13 cellular contexts compared by ENCODE assay signal in genomic region chr1:193355179-193355578, GRCh38.
DNase-seq lines count a peak whose midpoint lies in the region; ATAC-seq and TF ChIP-seq lines count a peak whose summit lies in the region.
"Had no signal": no experiment of that assay in that cellular context is flagged by ENCODE, and none has a peak within 500 bp of the region (broad histone marks: within the 10 kb centered on the region; RNA-seq: fewer than 3 reads in every experiment).

No MANE protein-coding gene starts in this region.

- H2BK5ac ChIP-seq in IMR-90 (ENCODE audit: low read depth, low read length, poor library complexity, severe bottlenecking) = no peak overlapping the region

- H2BK20ac ChIP-seq in IMR-90 (ENCODE audit: low read depth, low read length) = no peak overlapping the region

- H4K20me1 ChIP-seq in IMR-90 (ENCODE audit: insufficient read depth, low read length) = no peaks in the 10 kb centered on the region

- H3K18ac ChIP-seq in IMR-90 (ENCODE audit: low read depth, low read length) = no peak overlapping the region

- no peak overlapping the region for H2AFZ ChIP-seq in IMR-90 (replicated peaks; ENCODE audit: low read length, poor library complexity)

- CTCF ChIA-PET in IMR-90 (lab: Yijun Ruan, JAX) = no interaction called here

- dilution Hi-C loops in IMR-90 (cut with HindIII; ENCODE audit: low sequenced_read_pairs, unreplicated experiment) = no loop called here

- H3K56ac ChIP-seq in IMR-90 (ENCODE audit: extremely low read depth, insufficient read depth, low read length) = no peak overlapping the region

- no peak for TF ChIP-seq RAD21 in IMR-90 (IDR thresholded peaks at IDR 0.05; ENCODE audit: low read length)

- WGBS in IMR-90 (ENCODE audit: extremely low coverage in 2 of 2, insufficient read length in 1 of 2), 2 experiments = no CpG with 5 or more reads among the region's 2 CpGs

- no peak overlapping the region for H3K4me3 ChIP-seq in IMR-90 (ENCODE audit: insufficient read depth, low read depth, low read length)

- no peak overlapping the region for H3K4ac ChIP-seq in IMR-90 (ENCODE audit: low read depth, low read length)

- H3K4me1 ChIP-seq in IMR-90 (ENCODE audit: control insufficient read depth, insufficient read depth, low read length) (no peaks in the 10 kb centered on the region), foreskin keratinocyte (peaks cover 10% of the 10 kb centered on the region)

- no peak overlapping the region for H2BK15ac ChIP-seq in IMR-90 (ENCODE audit: low read depth, low read length)

- H3K27me3 ChIP-seq in IMR-90 (ENCODE audit: control insufficient read depth, insufficient read depth, low read length) (no peaks in the 10 kb centered on the region), foreskin keratinocyte (no peaks in the 10 kb centered on the region)

- no peak overlapping the region for H4K5ac ChIP-seq in IMR-90 (ENCODE audit: low read depth, low read length)

- in situ Hi-C loops in IMR-90 (cut with MboI; ENCODE audit: low sequenced_read_pairs) = no loop called here

- H2AK5ac ChIP-seq in IMR-90 (ENCODE audit: low read depth, low read length) = no peak overlapping the region

- H3K14ac ChIP-seq in IMR-90 (replicated peaks; ENCODE audit: low read depth, low read length) = no peak overlapping the region

- no peaks in the 10 kb centered on the region for H3K9me1 ChIP-seq in IMR-90 (ENCODE audit: insufficient read depth, low read length)

- H4K8ac ChIP-seq in IMR-90 (ENCODE audit: low read depth in 2 of 2, low read length in 2 of 2) = no peak overlapping the region

- no peak overlapping the region for H4K91ac ChIP-seq in IMR-90 (ENCODE audit: insufficient read depth, low read depth, low read length)

- H3K23ac ChIP-seq in IMR-90 (ENCODE audit: low read depth, low read length) = no peak overlapping the region

- intact Hi-C loops in IMR-90 (cut with micrococcal nuclease) = no loop called here

- peak; percentile 25 for DNase-seq in COLO668 (lab: John Stamatoyannopoulos, UW; ENCODE audit: unreplicated experiment)
- peak; percentile 51 for DNase-seq in IMR-90
- DNase-seq in foreskin keratinocyte = peak in 1 of 2 donors; percentile 41
- no peak for DNase-seq in CD1c-positive myeloid dendritic cell (ENCODE audit: extremely low spot score)
- DNase-seq in NCI-H2081 treated with DMSO at 0.1 percent for 48 hours (lab: John Stamatoyannopoulos, UW) = no peak
- DNase-seq in DMS79 treated with DMSO at 0.1 percent for 48 hours (lab: John Stamatoyannopoulos, UW) = no peak
- DNase-seq: H9, left cardiac atrium, NCI-H526, occipital lobe, T1000 had no signal

- H3K27ac ChIP-seq in IMR-90 (ENCODE audit: insufficient read depth, low read length) (no peak overlapping the region), foreskin keratinocyte (no peak overlapping the region)

- no peaks in the 10 kb centered on the region for H3K79me1 ChIP-seq in IMR-90 (ENCODE audit: low read depth in 1 of 2, low read length in 2 of 2)

- POLR2A ChIA-PET in IMR-90 (lab: Charles Lee; ENCODE audit: unreplicated experiment) = no interaction called here

- TF ChIP-seq POLR2A in IMR-90 (IDR thresholded peaks at IDR 0.05; ENCODE audit: low read depth, low read length) = no peak

- BruUV-seq in IMR-90 (replicated peaks; lab: Mats Ljungman, UMichigan) = no TSS peak

- no peak overlapping the region for H2BK120ac ChIP-seq in IMR-90 (ENCODE audit: low read depth, low read length)

- H3K36me3 ChIP-seq in IMR-90 (ENCODE audit: control insufficient read depth, insufficient read depth, low read length) = no peaks in the 10 kb centered on the region

- ATAC-seq in IMR-90 (ENCODE audit: low read depth) = no peak; the same call in 1 of the 2 replicates
- no peak; the same call in 2 of the 3 replicates for ATAC-seq in SK-N-SH treated with all-trans-retinoic acid at 6 μM for 48 hours
- ATAC-seq in foreskin keratinocyte = peak; percentile 58
- ATAC-seq in GM21381 (IDR thresholded peaks at IDR 0.05; ENCODE audit: unreplicated experiment) = no peak
- ATAC-seq: left cardiac atrium had no signal

- TF ChIP-seq CTCF in IMR-90 (conservative IDR thresholded peaks at IDR 0.05; ENCODE audit: low read depth, low read length) = no peak
- TF ChIP-seq CTCF in foreskin keratinocyte (conservative IDR thresholded peaks at IDR 0.05) = no peak

- H3K4me2 ChIP-seq in IMR-90 (ENCODE audit: low read depth, low read length) = no peak overlapping the region

- H3K9ac ChIP-seq in IMR-90 (ENCODE audit: low read depth, low read length) = no peak overlapping the region

- no peaks in the 10 kb centered on the region for H3K9me3 ChIP-seq in IMR-90 (ENCODE audit: control insufficient read depth, insufficient read depth, low read length)

- H2AK9ac ChIP-seq in IMR-90 (replicated peaks; ENCODE audit: low read depth, low read length, poor library complexity) = no peak overlapping the region

TF ChIP-seq in IMR-90, 13 proteins besides CTCF, POLR2A, EP300 and RAD21:
- no peak for TF ChIP-seq USF2 (IDR thresholded peaks at IDR 0.05; ENCODE audit: low read depth, low read length)
- peak; percentile 93 for TF ChIP-seq CEBPB (IDR thresholded peaks at IDR 0.05; ENCODE audit: low read depth, low read length)
- no peak for TF ChIP-seq RFX5 (IDR thresholded peaks at IDR 0.05; ENCODE audit: low read depth, low read length)
- no peak for TF ChIP-seq ELK1 (IDR thresholded peaks at IDR 0.05; ENCODE audit: borderline replicate concordance, low read depth, low read length)
- no peak for TF ChIP-seq MXI1 (IDR thresholded peaks at IDR 0.05; ENCODE audit: borderline replicate concordance, low read depth, low read length)
- peak; percentile 57; the same call in 1 of the 2 replicates for TF ChIP-seq FOS (IDR thresholded peaks at IDR 0.05; ENCODE audit: low read depth, low read length)

TF ChIP-seq in SK-N-SH treated with all-trans-retinoic acid at 6 μM for 48 hours, 23 proteins besides CTCF, POLR2A, EP300 and RAD21:
- TF ChIP-seq ZC3H10 (CRISPR knock-in tag; IDR thresholded peaks at IDR 0.05) (no peak), TOX (CRISPR knock-in tag; IDR thresholded peaks at IDR 0.05; ENCODE audit: borderline replicate concordance) (peak; percentile 81)

Comparison
In these comparisons a context has a peak if more than half of its experiments do, and no peak if none do; other contexts are left out.
1. DNase-seq: peak in COLO668 (single experiment) and IMR-90 (single experiment); none in CD1c-positive myeloid dendritic cell (single experiment), NCI-H2081 treated with DMSO at 0.1 percent for 48 hours (single experiment) and DMS79 treated with DMSO at 0.1 percent for 48 hours (single experiment).